Comparison of ENCODE assay signal across 8 cellular contexts in the genomic region with DNA sequence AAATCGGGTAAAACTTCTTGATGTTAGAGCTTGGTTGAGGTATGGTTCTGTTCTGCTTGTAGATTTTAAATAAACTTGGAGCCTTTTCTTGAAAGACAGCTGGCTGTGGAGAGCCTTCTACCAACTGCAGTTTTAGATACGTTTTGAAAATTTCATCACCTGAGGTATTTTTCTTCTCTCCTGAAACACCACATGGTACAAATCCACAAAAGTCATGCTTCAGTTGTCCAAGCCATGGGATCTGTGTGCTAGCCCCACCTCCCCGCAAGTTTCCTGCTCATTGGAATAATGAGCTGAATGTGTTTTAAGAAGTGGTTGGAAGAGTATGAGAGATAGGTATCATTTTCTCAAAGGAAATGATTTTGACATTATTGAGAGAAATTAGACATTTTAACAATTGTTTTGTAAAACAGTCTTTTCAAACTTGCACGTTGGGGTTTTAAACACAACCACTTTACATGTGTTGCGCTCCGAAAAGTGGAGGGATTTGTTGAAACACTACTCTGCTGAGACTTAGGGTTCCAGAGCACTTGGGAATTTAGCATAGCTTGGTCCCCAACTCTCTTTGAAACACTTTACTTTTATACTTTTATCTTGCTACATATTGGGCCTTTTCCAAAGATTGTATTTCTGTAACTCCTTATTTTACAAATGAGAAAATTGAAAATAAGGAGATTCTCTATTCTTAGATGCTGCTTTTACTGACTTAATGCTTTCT. TPM values are rescaled to one million over a fixed set of nuclear protein-coding genes. Genes with fewer than 3 reads are reported as not detected.
DNase-seq lines count a peak whose midpoint lies in the region; ATAC-seq and TF ChIP-seq lines count a peak whose summit lies in the region.

No MANE protein-coding gene starts in this region.

- H3K9me3 Mint-ChIP-seq in activated naive CD4-positive, alpha-beta T cell treated with anti-CD3 and anti-CD28 coated beads, Interleukin-2, amount 50 U/mL, for 24 hours, result no peaks in the 10 kb centered on the region
- no peaks in the 10 kb centered on the region for H3K9me3 Mint-ChIP-seq in effector memory CD8-positive, alpha-beta T cell
- no peaks in the 10 kb centered on the region for H3K9me3 Mint-ChIP-seq in natural killer cell

- H3K27me3 ChIP-seq in OCI-LY1 (ENCODE audit: insufficient read depth, low read length), result no peaks in the 10 kb centered on the region

- no peak for DNase-seq in activated naive CD4-positive, alpha-beta T cell treated with anti-CD3 and anti-CD28 coated beads, Interleukin-2, amount 50 U/mL, for 16 hours
- no peak for DNase-seq in effector memory CD8-positive, alpha-beta T cell
- DNase-seq in natural killer cell (no peak), KG1 (lab: John Stamatoyannopoulos, UW) (no peak)
- no peak for DNase-seq in activated CD8-positive, alpha-beta memory T cell treated with anti-CD3 and anti-CD28 coated beads, Interleukin-2, amount 50 U/mL, for 4 hours

- peak overlapping the region; percentile 67 for H3K4me3 ChIP-seq in OCI-LY1 (ENCODE audit: low read depth, low read length, poor library complexity, severe bottlenecking)

- peaks cover 56% of the 10 kb centered on the region for H3K79me2 ChIP-seq in OCI-LY1 (ENCODE audit: insufficient read depth, low read length)

- no peak for TF ChIP-seq CTCF in OCI-LY1 (IDR thresholded peaks at IDR 0.05; ENCODE audit: low read length)
- TF ChIP-seq CTCF in natural killer cell (IDR thresholded peaks at IDR 0.05), result no peak

- peak overlapping the region; percentile 79 for H3K27ac Mint-ChIP-seq in activated naive CD4-positive, alpha-beta T cell treated with anti-CD3 and anti-CD28 coated beads, Interleukin-2, amount 50 U/mL, for 24 hours
- peak overlapping the region; percentile 47 to 78 for H3K27ac Mint-ChIP-seq in effector memory CD8-positive, alpha-beta T cell
- peak overlapping the region; percentile 83 to 100 for H3K27ac Mint-ChIP-seq in natural killer cell

- peak overlapping the region; percentile 94 for H3K4me3 Mint-ChIP-seq in activated naive CD4-positive, alpha-beta T cell treated with anti-CD3 and anti-CD28 coated beads, Interleukin-2, amount 50 U/mL, for 24 hours
- peak overlapping the region; percentile 85 to 97 for H3K4me3 Mint-ChIP-seq in effector memory CD8-positive, alpha-beta T cell
- H3K4me3 Mint-ChIP-seq in natural killer cell, result peak overlapping the region; percentile 87

- peaks cover 54% of the 10 kb centered on the region for H3K4me1 ChIP-seq in OCI-LY1 (ENCODE audit: insufficient read depth, low read length, severe bottlenecking)

- no peaks in the 10 kb centered on the region for H3K27me3 Mint-ChIP-seq in activated naive CD4-positive, alpha-beta T cell treated with anti-CD3 and anti-CD28 coated beads, Interleukin-2, amount 50 U/mL, for 24 hours
- no peaks in the 10 kb centered on the region for H3K27me3 Mint-ChIP-seq in effector memory CD8-positive, alpha-beta T cell
- H3K27me3 Mint-ChIP-seq in natural killer cell (ENCODE audit: low read depth in 2 of 2), result no peaks in the 10 kb centered on the region

- peaks cover 34% of the 10 kb centered on the region for H3K36me3 ChIP-seq in OCI-LY1 (ENCODE audit: insufficient read depth, low read length)

- no peak overlapping the region for H2AFZ ChIP-seq in OCI-LY1 (ENCODE audit: low read length)

- peaks cover 69% of the 10 kb centered on the region for H3K4me1 Mint-ChIP-seq in activated naive CD4-positive, alpha-beta T cell treated with anti-CD3 and anti-CD28 coated beads, Interleukin-2, amount 50 U/mL, for 24 hours
- peaks cover 31 to 63% of the 10 kb centered on the region in 2 donors for H3K4me1 Mint-ChIP-seq in effector memory CD8-positive, alpha-beta T cell (ENCODE audit: low read depth in 2 of 2)
- H3K4me1 Mint-ChIP-seq in natural killer cell, result peaks cover 65% of the 10 kb centered on the region in 2 donors

- H3F3A ChIP-seq in OCI-LY1 (ENCODE audit: insufficient read depth, low read length), result no peaks in the 10 kb centered on the region

- H3K27ac ChIP-seq in OCI-LY1 (ENCODE audit: low read depth, low read length, poor library complexity, severe bottlenecking), result peak overlapping the region; percentile 82

- peak overlapping the region; percentile 93 for H3K9ac ChIP-seq in OCI-LY1 (ENCODE audit: low read length)

- no peaks in the 10 kb centered on the region for H3K9me2 ChIP-seq in OCI-LY1 (ENCODE audit: low read depth, low read length)

- ATAC-seq in effector memory CD8-positive, alpha-beta T cell (replicated peaks), result no peak
- ATAC-seq in natural killer cell (no peak), HG03469 (IDR thresholded peaks at IDR 0.05; ENCODE audit: unreplicated experiment) (no peak)

- intact Hi-C loops in natural killer cell (cut with micrococcal nuclease), result loop anchor here (5.0 kb wide), 1 partner anchor 82 kb away; no protein-coding TSS in a partner anchor

- peaks cover 2% of the 10 kb centered on the region; the same call in 1 of the 2 replicates for H3K9me3 ChIP-seq in OCI-LY1 (ENCODE audit: low read length)

- H3K4me2 ChIP-seq in OCI-LY1 (ENCODE audit: low read length), result peak overlapping the region; percentile 89

- peaks cover 4% of the 10 kb centered on the region for H3K36me3 Mint-ChIP-seq in activated naive CD4-positive, alpha-beta T cell treated with anti-CD3 and anti-CD28 coated beads, Interleukin-2, amount 50 U/mL, for 24 hours
- peaks cover 30% of the 10 kb centered on the region for H3K36me3 Mint-ChIP-seq in effector memory CD8-positive, alpha-beta T cell (ENCODE audit: insufficient read depth)
- H3K36me3 Mint-ChIP-seq in natural killer cell, result no peaks in the 10 kb centered on the region

- no peaks in the 10 kb centered on the region for H4K20me1 ChIP-seq in OCI-LY1 (ENCODE audit: insufficient read depth, low read length)

RNA-seq across cellular contexts. Expression of a gene that starts 1.5 kb away (rescaled TPM):
- 100 to 1,000 TPM; 118 to 126 (median 119) TPM for total RNA-seq in natural killer cell
